ENCODE assay signal across 1 cellular context in genomic region chr4:126071346-126072333, GRCh38.
TF ChIP-seq lines count a peak whose summit lies in the region.

No MANE protein-coding gene starts in this region.

TF ChIP-seq in HCT116, 20 proteins besides CTCF, POLR2A, EP300 and RAD21 (continued from another document):
- TF ChIP-seq MAX (IDR thresholded peaks at IDR 0.05): no peak
- TF ChIP-seq EZH2phosphoT487 (IDR thresholded peaks at IDR 0.05; ENCODE audit: borderline replicate concordance): no peak
- TF ChIP-seq ELF1 (IDR thresholded peaks at IDR 0.05; ENCODE audit: borderline replicate concordance, low read depth): no peak
- TF ChIP-seq CEBPB (IDR thresholded peaks at IDR 0.05; ENCODE audit: low read depth): no peak
- TF ChIP-seq SIN3A (IDR thresholded peaks at IDR 0.05; ENCODE audit: low read depth): no peak
- no peak for TF ChIP-seq ATF3 (IDR thresholded peaks at IDR 0.05)
- no peak for TF ChIP-seq YY1 (IDR thresholded peaks at IDR 0.05; ENCODE audit: extremely low read depth, insufficient replicate concordance, low read depth, low read length)
- no peak for TF ChIP-seq TCF7L2 (IDR thresholded peaks at IDR 0.05; ENCODE audit: borderline replicate concordance, extremely low read depth, insufficient read depth, insufficient read length)
